ENCODE assay signal across 9 cellular contexts in genomic region chr11:65499713-65500261, GRCh38. TPM values are rescaled to one million over a fixed set of nuclear protein-coding genes. Genes with fewer than 3 reads are reported as not detected.
DNase-seq lines count a peak whose midpoint lies in the region; ATAC-seq and TF ChIP-seq lines count a peak whose summit lies in the region.
"Had no signal": no experiment of that assay in that cellular context is flagged by ENCODE, and none has a peak within 500 bp of the region (broad histone marks: within the 10 kb centered on the region; RNA-seq: fewer than 3 reads in every experiment).

No MANE protein-coding gene starts in this region.

- H2AK5ac ChIP-seq in neuronal stem cell (ENCODE audit: low read depth, low read length) = no peak overlapping the region

- peak overlapping the region; percentile 93 for H3K4me2 ChIP-seq in BLaER1
- peak overlapping the region; percentile 98 for H3K4me2 ChIP-seq in Loucy (ENCODE audit: low read depth, low read length, poor library complexity, severe bottlenecking)
- H3K4me2 ChIP-seq in neuronal stem cell (ENCODE audit: insufficient read depth, low read length, poor library complexity, severe bottlenecking) = no peak overlapping the region

- no peak overlapping the region for H3K4ac ChIP-seq in neuronal stem cell (ENCODE audit: low read length)

- H3K9me2 ChIP-seq in Loucy (replicated peaks; ENCODE audit: low read depth, low read length) = no peaks in the 10 kb centered on the region

- no peak overlapping the region for H2BK120ac ChIP-seq in neuronal stem cell (ENCODE audit: low read depth, low read length)

- no peak overlapping the region for H2BK15ac ChIP-seq in neuronal stem cell (ENCODE audit: low read length)

- H3K27me3 ChIP-seq in BLaER1 (no peaks in the 10 kb centered on the region), Loucy (ENCODE audit: insufficient read depth, low read length, poor library complexity, severe bottlenecking) (peaks cover 54% of the 10 kb centered on the region), ectodermal cell (ENCODE audit: control insufficient read depth, insufficient read depth, low read length, poor library complexity, severe bottlenecking) (no peaks in the 10 kb centered on the region), neuronal stem cell (ENCODE audit: control insufficient read depth in 3 of 3, insufficient read depth in 3 of 3, low read depth in 1 of 3, low read length in 3 of 3) (no peaks in the 10 kb centered on the region)

- H3F3A ChIP-seq in Loucy (ENCODE audit: low read depth) = peaks cover 44% of the 10 kb centered on the region

- H3K9ac ChIP-seq in BLaER1 (peak overlapping the region; percentile 100), Loucy (ENCODE audit: low read depth, low read length, poor library complexity, severe bottlenecking) (peak overlapping the region; percentile 100), neuronal stem cell (ENCODE audit: low read depth, low read length, poor library complexity) (no peak overlapping the region)

- no peak for ATAC-seq in GM21360 (IDR thresholded peaks at IDR 0.05; ENCODE audit: unreplicated experiment)

- H3K18ac ChIP-seq in neuronal stem cell (ENCODE audit: low read length) = no peak overlapping the region

- peaks cover 46% of the 10 kb centered on the region for H3K36me3 ChIP-seq in BLaER1
- H3K36me3 ChIP-seq in Loucy (ENCODE audit: insufficient read depth, low read length) = peaks cover 47% of the 10 kb centered on the region
- peaks cover 44% of the 10 kb centered on the region for H3K36me3 ChIP-seq in ectodermal cell (ENCODE audit: control insufficient read depth, insufficient read depth, low read length)
- H3K36me3 ChIP-seq in neuronal stem cell (replicated peaks in 1 of 2; ENCODE audit: control insufficient read depth in 2 of 2, insufficient read depth in 2 of 2, low read length in 2 of 2) = peaks cover 28 to 45% of the 10 kb centered on the region in 2 donors

- peak overlapping the region; percentile 100 for H3K27ac ChIP-seq in BLaER1
- H3K27ac ChIP-seq in ectodermal cell (ENCODE audit: insufficient read depth, low read depth, low read length, poor library complexity, severe bottlenecking) = peak overlapping the region; percentile 98
- no peak overlapping the region for H3K27ac ChIP-seq in neuronal stem cell (replicated peaks; ENCODE audit: low read length)

- H3K4me3 ChIP-seq in BLaER1 = peak overlapping the region; percentile 83
- peak overlapping the region; percentile 95 for H3K4me3 ChIP-seq in Loucy (ENCODE audit: low read length, poor library complexity, severe bottlenecking)
- peak overlapping the region; percentile 88 for H3K4me3 ChIP-seq in ectodermal cell (ENCODE audit: insufficient read depth, low read depth, low read length)
- H3K4me3 ChIP-seq in neuronal stem cell (ENCODE audit: low read length in 2 of 2) = peak overlapping the region; percentile 72 to 87

- H2AFZ ChIP-seq in Loucy (ENCODE audit: low read length) (no peak overlapping the region), neuronal stem cell (ENCODE audit: low read length) (no peak overlapping the region)

- no peak overlapping the region for H3K23ac ChIP-seq in neuronal stem cell (ENCODE audit: low read depth, low read length, poor library complexity)

- H3K4me1 ChIP-seq in BLaER1 (peaks cover 30% of the 10 kb centered on the region), Loucy (ENCODE audit: insufficient read depth, low read length, poor library complexity, severe bottlenecking) (peaks cover 41% of the 10 kb centered on the region), ectodermal cell (ENCODE audit: control insufficient read depth, insufficient read depth, low read length) (peaks cover 5% of the 10 kb centered on the region), neuronal stem cell (ENCODE audit: control insufficient read depth in 2 of 2, insufficient read depth in 1 of 2, low read depth in 1 of 2, low read length in 2 of 2) (peaks cover 6 to 10% of the 10 kb centered on the region in 2 donors)

- WGBS in ectodermal cell, 2 experiments = 0% methylated on average over 1 of the region's 1 CpG
- no CpG with 5 or more reads among the region's 1 CpG for WGBS in neuronal stem cell (ENCODE audit: extremely low coverage in 2 of 2, insufficient read length in 2 of 2, insufficient replicate concordance in 1 of 2), 2 donors

- H3K14ac ChIP-seq in neuronal stem cell (ENCODE audit: low read length) = no peak overlapping the region

- H2BK12ac ChIP-seq in neuronal stem cell (ENCODE audit: low read length) = no peak overlapping the region

- H3K9me3 ChIP-seq in BLaER1 = no peaks in the 10 kb centered on the region
- H3K9me3 ChIP-seq in Loucy (ENCODE audit: insufficient read depth, low read depth, low read length) = no peaks in the 10 kb centered on the region
- no peaks in the 10 kb centered on the region for H3K9me3 ChIP-seq in ectodermal cell (ENCODE audit: control insufficient read depth, low read length)
- H3K9me3 ChIP-seq in neuronal stem cell (replicated peaks in 1 of 2; ENCODE audit: control insufficient read depth in 2 of 2, insufficient read depth in 1 of 2, low read depth in 1 of 2, low read length in 2 of 2) = no peaks in the 10 kb centered on the region

- no peak overlapping the region for H4K8ac ChIP-seq in neuronal stem cell (ENCODE audit: low read depth, low read length)

- peaks cover 89% of the 10 kb centered on the region for H3K79me2 ChIP-seq in Loucy (ENCODE audit: insufficient read depth, low read length)

- TF ChIP-seq CTCF in Loucy (conservative IDR thresholded peaks at IDR 0.05; ENCODE audit: low read length) = no peak

- H4K20me1 ChIP-seq in BLaER1 = peaks cover 56% of the 10 kb centered on the region
- peaks cover 56% of the 10 kb centered on the region for H4K20me1 ChIP-seq in Loucy (ENCODE audit: insufficient read depth, low read length, poor library complexity, severe bottlenecking)

- H4K91ac ChIP-seq in neuronal stem cell (ENCODE audit: low read depth, low read length, poor library complexity) = no peak overlapping the region

- no peaks in the 10 kb centered on the region for H3K79me1 ChIP-seq in neuronal stem cell (ENCODE audit: low read depth, low read length)

- H2BK5ac ChIP-seq in neuronal stem cell (ENCODE audit: low read length) = no peak overlapping the region

- DNase-seq in neuronal stem cell (ENCODE audit: low spot score) (no peak), cerebellar cortex (ENCODE audit: low spot score) (no peak), anterior cingulate cortex (lab: John Stamatoyannopoulos, UW) (no peak), midbrain (lab: John Stamatoyannopoulos, UW) (no peak)
- DNase-seq: effector CD8-positive, alpha-beta T cell had no signal

RNA-seq across cellular contexts. Expression of gene MALAT1, which starts 0.9 kb away (rescaled TPM):
- polyA plus RNA-seq in ectodermal cell (2013, experiment 1 of 4) = 2,593 TPM
- 2,616 TPM for polyA plus RNA-seq in ectodermal cell (2013, experiment 2 of 4)
- 1,460 TPM for polyA plus RNA-seq in ectodermal cell (2013, experiment 3 of 4)
- polyA plus RNA-seq in ectodermal cell (2013, experiment 4 of 4) = 1,510 TPM
- 502 TPM for polyA plus RNA-seq in neuronal stem cell (2013, experiment 1 of 2)
- polyA plus RNA-seq in neuronal stem cell (2013, experiment 2 of 2) = 539 TPM

RNA-seq across cellular contexts. Expression of gene SCYL1, which starts 25.1 kb away (rescaled TPM):
- 52.2 TPM for polyA plus RNA-seq in ectodermal cell (2013, experiment 1 of 4)
- polyA plus RNA-seq in ectodermal cell (2013, experiment 2 of 4) = 49.6 TPM
- polyA plus RNA-seq in ectodermal cell (2013, experiment 3 of 4) = 46.2 TPM
- 55.4 TPM for polyA plus RNA-seq in ectodermal cell (2013, experiment 4 of 4)
- 43.8 TPM for polyA plus RNA-seq in neuronal stem cell (2013, experiment 1 of 2)
- 47.1 TPM for polyA plus RNA-seq in neuronal stem cell (2013, experiment 2 of 2)

RNA-seq across cellular contexts. Expression of gene LTBP3, which starts 58.4 kb away (rescaled TPM):
- 9.3 TPM for polyA plus RNA-seq in ectodermal cell (2013, experiment 1 of 4)
- polyA plus RNA-seq in ectodermal cell (2013, experiment 2 of 4) = 11.2 TPM
- 15.5 TPM for polyA plus RNA-seq in ectodermal cell (2013, experiment 3 of 4)
- 13.8 TPM for polyA plus RNA-seq in ectodermal cell (2013, experiment 4 of 4)
- 8.7 TPM for polyA plus RNA-seq in neuronal stem cell (2013, experiment 1 of 2)
- 8.6 TPM for polyA plus RNA-seq in neuronal stem cell (2013, experiment 2 of 2)
